In genomic region chr4:76590847-76591281, GRCh38 we compare ENCODE assay signal across 12 cellular contexts.
DNase-seq lines count a peak whose midpoint lies in the region; ATAC-seq and TF ChIP-seq lines count a peak whose summit lies in the region.
"Had no signal": no experiment of that assay in that cellular context is flagged by ENCODE, and none has a peak within 500 bp of the region (broad histone marks: within the 10 kb centered on the region; RNA-seq: fewer than 3 reads in every experiment).

No MANE protein-coding gene starts in this region.

- H3K4me1 ChIP-seq in Panc1 (ENCODE audit: control insufficient read depth, insufficient read depth, low read length) (peaks cover 13% of the 10 kb centered on the region), neural progenitor cell (peaks cover 52% of the 10 kb centered on the region)

- H3K27me3 Mint-ChIP-seq in neural progenitor cell (ENCODE audit: insufficient read depth, low read depth) = no peaks in the 10 kb centered on the region

- POLR2A ChIA-PET in AG04450 (lab: Yijun Ruan, JAX) (interaction anchor here (0.5 to 0.9 kb wide), 3 partner anchors 20 to 387 kb away, joined by 5 to 6 read pairs (median 5); no protein-coding TSS in a partner anchor), Panc1 (lab: Charles Lee) (no interaction called here)

- H4K20me1 ChIP-seq in neural progenitor cell (ENCODE audit: low read depth) = peaks cover 42% of the 10 kb centered on the region
- H4K20me1 ChIP-seq: BLaER1 treated with 17β-estradiol and CSF1 and Interleukin-3, amounts not matched to agents 10 nM and 100 nM had no signal

- in situ Hi-C loops in Panc1 (cut with HindIII; ENCODE audit: low pct_unique_long_range_greater_than_20kb, low sequenced_read_pairs) = no loop called here

- peaks cover 52% of the 10 kb centered on the region for H3F3A ChIP-seq in neural progenitor cell (ENCODE audit: low read depth)

- H3K27me3 ChIP-seq in AG04450 (ENCODE audit: control insufficient read depth, insufficient read depth, low read length) = no peaks in the 10 kb centered on the region
- no peaks in the 10 kb centered on the region for H3K27me3 ChIP-seq in Panc1 (ENCODE audit: control insufficient read depth, insufficient read depth, low read length)
- H3K27me3 ChIP-seq in neural progenitor cell = no peaks in the 10 kb centered on the region

- H3K9me3 Mint-ChIP-seq in neural progenitor cell = no peaks in the 10 kb centered on the region

- peaks cover 61% of the 10 kb centered on the region for H3K4me1 Mint-ChIP-seq in neural progenitor cell

- peaks cover 4% of the 10 kb centered on the region; the same call in 1 of the 2 replicates for H3K9me3 ChIP-seq in AG04450 (ENCODE audit: control insufficient read depth, insufficient read depth, low read length)
- H3K9me3 ChIP-seq in Panc1 (ENCODE audit: control insufficient read depth, insufficient read depth, low read depth, low read length) = no peaks in the 10 kb centered on the region
- H3K9me3 ChIP-seq in neural progenitor cell (ENCODE audit: low read depth) = no peaks in the 10 kb centered on the region

- no peak for TF ChIP-seq CTCF in AG04450 (IDR thresholded peaks at IDR 0.05; ENCODE audit: low read depth, low read length)
- TF ChIP-seq CTCF in Panc1 (IDR thresholded peaks at IDR 0.05) = no peak
- no peak for TF ChIP-seq CTCF in fibroblast of pulmonary artery (IDR thresholded peaks at IDR 0.05; ENCODE audit: low read length, missing control alignments)
- TF ChIP-seq CTCF in neural progenitor cell (IDR thresholded peaks at IDR 0.05) = no peak

- H3K36me3 ChIP-seq in Panc1 (ENCODE audit: control insufficient read depth, insufficient read depth, low read length) (no peaks in the 10 kb centered on the region; the same call in 1 of the 2 replicates), neural progenitor cell (no peaks in the 10 kb centered on the region)
- H3K36me3 ChIP-seq: BLaER1 treated with 17β-estradiol and CSF1 and Interleukin-3, amounts not matched to agents 10 nM and 100 nM had no signal

- no peak overlapping the region for H3K9ac ChIP-seq in neural progenitor cell
- H3K9ac ChIP-seq: BLaER1 treated with 17β-estradiol and CSF1 and Interleukin-3, amounts not matched to agents 10 nM and 100 nM had no signal

- H3K27ac Mint-ChIP-seq in neural progenitor cell = peak overlapping the region; percentile 98

- intact Hi-C loops in Panc1 (cut with micrococcal nuclease; ENCODE audit: unreplicated experiment) = no loop called here

- ATAC-seq in Panc1 (no peak), HG02798 (IDR thresholded peaks at IDR 0.05; ENCODE audit: poor library complexity, unreplicated experiment) (no peak), HG03520 (IDR thresholded peaks at IDR 0.05; ENCODE audit: unreplicated experiment) (no peak)

- H3K4me3 ChIP-seq in AG04450 (ENCODE audit: low read depth, low read length) (no peak overlapping the region), Panc1 (ENCODE audit: low read depth in 2 of 2, low read length in 2 of 2) (no peak overlapping the region), fibroblast of pulmonary artery (replicated peaks; ENCODE audit: low read depth, low read length) (no peak overlapping the region), neural progenitor cell (peak overlapping the region; percentile 4)
- H3K4me3 ChIP-seq: BLaER1 treated with 17β-estradiol and CSF1 and Interleukin-3, amounts not matched to agents 10 nM and 100 nM had no signal

- no peak overlapping the region for H2AFZ ChIP-seq in neural progenitor cell (replicated peaks)

- peak overlapping the region; percentile 62 for H3K4me2 ChIP-seq in neural progenitor cell

- no TSS peak for BruUV-seq in Panc1 (replicated peaks; lab: Mats Ljungman, UMichigan)

- peak overlapping the region; percentile 30 for H3K4me3 Mint-ChIP-seq in neural progenitor cell

- DNase-seq in AG04450 (ENCODE audit: low read depth, low spot score) = no peak
- DNase-seq in Panc1 (ENCODE audit: low read depth, low spot score) = no peak
- peak; percentile 23 for DNase-seq in fibroblast of pulmonary artery (ENCODE audit: low read depth)
- DNase-seq in neural progenitor cell (ENCODE audit: low spot score) = no peak
- no peak for DNase-seq in HuH-7 (ENCODE audit: low spot score)
- DNase-seq in NCI-H2227 treated with DMSO at 0.1 percent for 48 hours (lab: John Stamatoyannopoulos, UW) = no peak
- DNase-seq: activated CD8-positive, alpha-beta memory T cell treated with anti-CD3 and anti-CD28 coated beads, Interleukin-2, amount 50 U/mL, for 48 hours; NCI-H82; T-helper 9 cell had no signal

- CTCF ChIA-PET in AG04450 (lab: Charles Lee) (no interaction called here), Panc1 (lab: Charles Lee) (no interaction called here)

- peaks cover 19% of the 10 kb centered on the region for H3K79me2 ChIP-seq in neural progenitor cell (ENCODE audit: low read depth)

- peak overlapping the region; percentile 63 for H3K27ac ChIP-seq in AG04450 (ENCODE audit: low read depth, low read length)
- peak overlapping the region; percentile 88 for H3K27ac ChIP-seq in Panc1 (ENCODE audit: low read length)
- peak overlapping the region; percentile 99 for H3K27ac ChIP-seq in neural progenitor cell
- H3K27ac ChIP-seq: BLaER1 treated with 17β-estradiol and CSF1 and Interleukin-3, amounts not matched to agents 10 nM and 100 nM had no signal

- H3K36me3 Mint-ChIP-seq in neural progenitor cell = peaks cover 9% of the 10 kb centered on the region
